ENCODE assay signal across 12 cellular contexts in the genomic region with DNA sequence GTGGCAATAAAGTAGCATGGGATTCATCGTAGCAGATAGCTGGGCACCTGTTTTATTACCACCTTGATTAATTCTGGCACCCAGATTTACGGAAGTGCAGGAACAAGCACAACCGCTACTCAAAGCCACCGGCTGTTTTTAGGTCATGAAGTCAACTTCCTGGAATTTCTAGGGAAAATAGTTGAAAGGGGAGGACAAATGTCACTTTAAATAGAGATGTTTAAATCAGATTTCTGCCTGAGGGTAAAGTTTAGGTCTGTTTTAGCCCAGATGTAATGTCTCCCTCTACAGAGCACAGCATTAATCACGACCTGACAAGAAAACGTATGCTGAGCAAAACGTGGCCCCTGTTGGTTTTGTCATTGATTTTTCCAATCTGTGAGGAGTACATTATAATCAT. TPM values are rescaled to one million over a fixed set of nuclear protein-coding genes. Genes with fewer than 3 reads are reported as not detected.
DNase-seq lines count a peak whose midpoint lies in the region; ATAC-seq, FAIRE-seq and TF ChIP-seq lines count a peak whose summit lies in the region.
"Had no signal": no experiment of that assay in that cellular context is flagged by ENCODE, and none has a peak within 500 bp of the region (broad histone marks: within the 10 kb centered on the region; RNA-seq: fewer than 3 reads in every experiment).

No MANE protein-coding gene starts in this region.

- H3K27ac ChIP-seq in right cardiac atrium (ENCODE audit: low read length) (peak overlapping the region; percentile 27), right atrium auricular region (peak overlapping the region in 1 of 2 donors; percentile 35), astrocyte (ENCODE audit: low read depth, low read length) (no peak overlapping the region), left lung (peak overlapping the region in 1 of 2 donors; percentile 50), aorta (ENCODE audit: low read depth in 1 of 2, low read length in 2 of 2) (no peak overlapping the region)

- no peaks in the 10 kb centered on the region for H3K9me3 Mint-ChIP-seq in astrocyte (ENCODE audit: unreplicated experiment)
- H3K9me3 Mint-ChIP-seq: stimulated activated naive CD8-positive, alpha-beta T cell treated with anti-CD3 and anti-CD28 coated beads, Interleukin-15, Interleukin-2, amounts not matched to agents 100 ng/mL and 50 ng/mL, for 24 hours had no signal

- TF ChIP-seq CTCF in right atrium auricular region (IDR thresholded peaks at IDR 0.05) (peak in 1 of 2 donors; percentile 43), astrocyte (IDR thresholded peaks at IDR 0.05; ENCODE audit: insufficient read depth, low read depth, low read length) (peak; percentile 6), left lung (IDR thresholded peaks at IDR 0.05) (no peak)

- FAIRE-seq in astrocyte (lab: Jason Lieb, UNC): no peak

- H3K4me1 ChIP-seq in right cardiac atrium (ENCODE audit: control insufficient read depth, insufficient read depth, low read length) (no peaks in the 10 kb centered on the region), right atrium auricular region (peaks cover 0 to 79% of the 10 kb centered on the region in 2 donors), astrocyte (ENCODE audit: insufficient read depth, low read length) (no peaks in the 10 kb centered on the region), left lung (peaks cover 0 to 8% of the 10 kb centered on the region in 2 donors), aorta (ENCODE audit: control insufficient read depth in 1 of 2, insufficient read depth in 2 of 2, low read length in 2 of 2) (peaks cover 0 to 3% of the 10 kb centered on the region in 2 donors)

- H2AFZ ChIP-seq in astrocyte (ENCODE audit: low read depth, low read length): no peak overlapping the region

- H3K27ac Mint-ChIP-seq in astrocyte (ENCODE audit: unreplicated experiment): peak overlapping the region; percentile 74
- H3K27ac Mint-ChIP-seq: stimulated activated naive CD8-positive, alpha-beta T cell treated with anti-CD3 and anti-CD28 coated beads, Interleukin-15, Interleukin-2, amounts not matched to agents 100 ng/mL and 50 ng/mL, for 24 hours had no signal

- H3K79me2 ChIP-seq in astrocyte (ENCODE audit: insufficient read depth, low read length): peaks cover 16% of the 10 kb centered on the region

- no peaks in the 10 kb centered on the region for H3K36me3 Mint-ChIP-seq in astrocyte (ENCODE audit: low read depth, unreplicated experiment)

- H3K27me3 Mint-ChIP-seq in astrocyte (ENCODE audit: low read depth, unreplicated experiment): no peaks in the 10 kb centered on the region

- intact Hi-C loops in right cardiac atrium (cut with DNase I): loop anchor here in 1 of 4 donors (10.0 kb wide), 1 partner anchor 166 kb away; no protein-coding TSS in a partner anchor
- intact Hi-C loops in left lung (cut with DNase I): no loop called here
- intact Hi-C loops in aorta (cut with DNase I): loop anchor here (10.0 kb wide), 2 partner anchors 166 to 416 kb away; no protein-coding TSS in a partner anchor

- no peaks in the 10 kb centered on the region for H3K27me3 ChIP-seq in right cardiac atrium (ENCODE audit: control insufficient read depth, insufficient read depth)
- H3K27me3 ChIP-seq in right atrium auricular region: no peaks in the 10 kb centered on the region
- no peaks in the 10 kb centered on the region for H3K27me3 ChIP-seq in astrocyte (ENCODE audit: insufficient read depth, low read length)
- peaks cover 0 to 54% of the 10 kb centered on the region in 2 donors for H3K27me3 ChIP-seq in left lung
- H3K27me3 ChIP-seq in aorta (ENCODE audit: control insufficient read depth in 1 of 2, insufficient read depth in 2 of 2, low read length in 1 of 2): no peaks in the 10 kb centered on the region

- peaks cover 43% of the 10 kb centered on the region for H3K4me1 Mint-ChIP-seq in astrocyte (ENCODE audit: low read depth, unreplicated experiment)

- no peak overlapping the region for H3K4me2 ChIP-seq in astrocyte (ENCODE audit: low read length)

- no peak for DNase-seq in right cardiac atrium
- DNase-seq in right atrium auricular region (ENCODE audit: low spot score): no peak
- no peak for DNase-seq in astrocyte (ENCODE audit: low read depth)
- no peak for DNase-seq in left lung
- no peak for DNase-seq in aorta
- no peak for DNase-seq in NK-92 (lab: John Stamatoyannopoulos, UW; ENCODE audit: unreplicated experiment)
- DNase-seq in COLO668 (lab: John Stamatoyannopoulos, UW; ENCODE audit: unreplicated experiment): no peak
- DNase-seq: AML-193, NCI-H2171 treated with DMSO at 0.1 percent for 48 hours had no signal

- H3K4me3 ChIP-seq in right cardiac atrium (ENCODE audit: low read length) (peak overlapping the region; percentile 25), right atrium auricular region (peak overlapping the region in 1 of 2 donors; percentile 7), astrocyte (ENCODE audit: insufficient read depth, low read depth, low read length) (no peak overlapping the region), left lung (no peak overlapping the region), aorta (ENCODE audit: low read length in 2 of 2) (peak overlapping the region; percentile 46 to 48)

- no peaks in the 10 kb centered on the region for H3K9me3 ChIP-seq in right cardiac atrium (ENCODE audit: control insufficient read depth, low read length)
- H3K9me3 ChIP-seq in right atrium auricular region: no peaks in the 10 kb centered on the region
- no peaks in the 10 kb centered on the region for H3K9me3 ChIP-seq in astrocyte (ENCODE audit: insufficient read depth, low read depth, low read length)
- no peaks in the 10 kb centered on the region for H3K9me3 ChIP-seq in left lung
- no peaks in the 10 kb centered on the region for H3K9me3 ChIP-seq in aorta (ENCODE audit: control insufficient read depth, low read length)

- WGBS in right cardiac atrium: 36% methylated on average over 7 of the region's 7 CpGs
- WGBS in aorta, 2 donors: 6 to 11% methylated on average over 7 of the region's 7 CpGs

- ATAC-seq in right cardiac atrium (peak in 1 of 2 donors; percentile 37), left lung (peak; percentile 19), aorta (ENCODE audit: low FRiP score) (no peak), GM21381 (IDR thresholded peaks at IDR 0.05; ENCODE audit: unreplicated experiment) (no peak)

- no peak overlapping the region for H3K9ac ChIP-seq in astrocyte (ENCODE audit: low read length)

- peak overlapping the region; percentile 47 for H3K4me3 Mint-ChIP-seq in astrocyte (ENCODE audit: unreplicated experiment)
- H3K4me3 Mint-ChIP-seq: stimulated activated naive CD8-positive, alpha-beta T cell treated with anti-CD3 and anti-CD28 coated beads, Interleukin-15, Interleukin-2, amounts not matched to agents 100 ng/mL and 50 ng/mL, for 24 hours had no signal

- H4K20me1 ChIP-seq in astrocyte (ENCODE audit: insufficient read depth, low read length): peaks cover 10% of the 10 kb centered on the region

- no peaks in the 10 kb centered on the region for H3K36me3 ChIP-seq in right atrium auricular region
- H3K36me3 ChIP-seq in astrocyte (ENCODE audit: insufficient read depth, low read length): no peaks in the 10 kb centered on the region
- no peaks in the 10 kb centered on the region for H3K36me3 ChIP-seq in left lung
- H3K36me3 ChIP-seq in aorta (ENCODE audit: control insufficient read depth in 1 of 2, insufficient read depth in 2 of 2, low read length in 1 of 2): no peaks in the 10 kb centered on the region

RNA-seq across cellular contexts. Expression of a gene that starts 8.0 kb away (rescaled TPM):
- total RNA-seq in right cardiac atrium: 10 to 100 TPM; 55.4 to 78.2 (median 70.8) TPM
- 41.5 TPM for polyA plus RNA-seq in right cardiac atrium
- 100 to 1,000 TPM in 1 of 2 donors, 10 to 100 TPM in 1; 83.1 to 121 TPM for total RNA-seq in right atrium auricular region
- total RNA-seq in astrocyte: 103 and 126 TPM in 2 replicates
- total RNA-seq in left lung: 100 to 1,000 TPM in 1 of 2 donors, 10 to 100 TPM in 1; 78.8 to 106 TPM
- total RNA-seq in aorta: 10 to 100 TPM; 53.4 to 62.7 TPM
- polyA plus RNA-seq in aorta: 10 to 100 TPM in 1 of 2 donors, 1 to 10 TPM in 1; 5.6 to 20.6 TPM
- total RNA-seq: T-helper 1 cell treated with Interleukin-12 subunit alpha and Interleukin-12 subunit beta and Interleukin-4 antibody, amounts not matched to agents 30 ng/mL and 1 ng/mL, for 36 hours had no signal

Comparison
In these comparisons a context has a peak if more than half of its experiments do, and no peak if none do; other contexts are left out.
1. H3K4me3 ChIP-seq: peak in right cardiac atrium (single experiment) and aorta (2 of 2); none in astrocyte (single experiment) and left lung (0 of 2).
2. intact Hi-C loops: an anchor here in aorta (10.0 kb wide); none called in left lung.